Comparison of ENCODE assay signal across 18 cellular contexts in genomic region chr9:18795947-18796705, GRCh38.
DNase-seq lines count a peak whose midpoint lies in the region; ATAC-seq and TF ChIP-seq lines count a peak whose summit lies in the region.
"Had no signal": no experiment of that assay in that cellular context is flagged by ENCODE, and none has a peak within 500 bp of the region (broad histone marks: within the 10 kb centered on the region; RNA-seq: fewer than 3 reads in every experiment).

No MANE protein-coding gene starts in this region.

- H3K27ac ChIP-seq in heart right ventricle (no peak overlapping the region), substantia nigra (ENCODE audit: low read depth, low read length, poor library complexity, severe bottlenecking) (peak overlapping the region; percentile 22)

- H3K27me3 ChIP-seq in heart right ventricle, result no peaks in the 10 kb centered on the region

- no peaks in the 10 kb centered on the region for H3K4me1 Mint-ChIP-seq in activated T-helper 17 cell treated with anti-CD3 and anti-CD28 coated beads, Interleukin-2, amount 50 U/mL, for 72 hours
- H3K4me1 Mint-ChIP-seq: natural killer cell; stimulated activated naive B cell treated with anti-CD40 and anti-IgM and Interleukin-4, amounts not matched to agents 10 μg/mL and 1 μg/mL and 100 μg/mL, for 72 hours had no signal

- H3K4me3 ChIP-seq in heart right ventricle, result no peak overlapping the region
- no peak overlapping the region for H3K4me3 ChIP-seq in astrocyte of the spinal cord (ENCODE audit: low read depth, low read length)
- H3K4me3 ChIP-seq: K562 had no signal

- DNase-seq in heart right ventricle, result no peak
- DNase-seq in Right ventricle myocardium superior, result no peak
- peak; percentile 92 for DNase-seq in astrocyte of the spinal cord (ENCODE audit: low read depth, low spot score)
- DNase-seq in head of caudate nucleus, result peak in 35 of 42 donors; percentile 5 to 78 (median 39)
- peak in 18 of 49 donors; percentile 2 to 48 (median 14) for DNase-seq in substantia nigra (lab: John Stamatoyannopoulos, UW)
- no peak for DNase-seq in UCSD-AML1 (lab: John Stamatoyannopoulos, UW; ENCODE audit: unreplicated experiment)
- DNase-seq: activated CD4-positive, CD25-positive, alpha-beta regulatory T cell treated with anti-CD3 and anti-CD28 coated beads, Interleukin-2, amount 50 U/mL, for 72 hours; activated naive CD4-positive, alpha-beta T cell treated with anti-CD3 and anti-CD28 coated beads for 36 hours; cerebellar nuclear complex; GOT3; natural killer cell; NCI-H1105 treated with DMSO at 0.1 percent for 48 hours; stimulated activated naive B cell treated with anti-CD40 and anti-IgM and Interleukin-4, amounts not matched to agents 10 μg/mL and 1 μg/mL and 100 μg/mL, for 72 hours; T-helper 1 cell had no signal

- TF ChIP-seq CTCF in heart right ventricle (IDR thresholded peaks at IDR 0.05) (no peak), astrocyte of the spinal cord (IDR thresholded peaks at IDR 0.05; ENCODE audit: low read depth, low read length) (no peak)

- ATAC-seq in heart right ventricle (peak in 5 of 8 donors; percentile 32 to 69 (median 40)), Right ventricle myocardium superior (ENCODE audit: poor library complexity) (no peak), HG02610 (IDR thresholded peaks at IDR 0.05; ENCODE audit: unreplicated experiment) (no peak)
- ATAC-seq in activated T-helper 17 cell treated with anti-CD3 and anti-CD28 coated beads, Interleukin-2, amount 50 U/mL, for 72 hours (replicated peaks), result no peak
- ATAC-seq: K562; left lobe of liver; natural killer cell; stimulated activated naive B cell treated with anti-CD40 and anti-IgM and Interleukin-4, amounts not matched to agents 10 μg/mL and 1 μg/mL and 100 μg/mL, for 72 hours had no signal

- intact Hi-C loops in heart right ventricle (cut with DNase I), result no loop called here
- intact Hi-C loops in Right ventricle myocardium superior (cut with DNase I), result no loop called here
- intact Hi-C loops in head of caudate nucleus (cut with DNase I), result no loop called here

- H3K36me3 ChIP-seq in heart right ventricle, result no peaks in the 10 kb centered on the region

- H3K36me3 Mint-ChIP-seq in activated T-helper 17 cell treated with anti-CD3 and anti-CD28 coated beads, Interleukin-2, amount 50 U/mL, for 72 hours (ENCODE audit: low read depth), result no peaks in the 10 kb centered on the region
- H3K36me3 Mint-ChIP-seq: natural killer cell; stimulated activated naive B cell treated with anti-CD40 and anti-IgM and Interleukin-4, amounts not matched to agents 10 μg/mL and 1 μg/mL and 100 μg/mL, for 72 hours had no signal

- H3K27ac Mint-ChIP-seq in activated T-helper 17 cell treated with anti-CD3 and anti-CD28 coated beads, Interleukin-2, amount 50 U/mL, for 72 hours, result no peak overlapping the region
- H3K27ac Mint-ChIP-seq: activated naive CD4-positive, alpha-beta T cell treated with anti-CD3 and anti-CD28 coated beads for 36 hours; natural killer cell; stimulated activated naive B cell treated with anti-CD40 and anti-IgM and Interleukin-4, amounts not matched to agents 10 μg/mL and 1 μg/mL and 100 μg/mL, for 72 hours had no signal

- in situ Hi-C loops in astrocyte of the spinal cord (cut with HindIII; ENCODE audit: low sequenced_read_pairs), result no loop called here

- WGBS in heart right ventricle, 2 donors, result 66 to 71% methylated on average over 6 of the region's 6 CpGs

- H3K27me3 Mint-ChIP-seq in activated T-helper 17 cell treated with anti-CD3 and anti-CD28 coated beads, Interleukin-2, amount 50 U/mL, for 72 hours, result peaks cover 6% of the 10 kb centered on the region

- H3K4me1 ChIP-seq in heart right ventricle, result peaks cover 0 to 25% (median 4%) of the 10 kb centered on the region in 9 donors

- no peaks in the 10 kb centered on the region for H3K9me3 Mint-ChIP-seq in activated T-helper 17 cell treated with anti-CD3 and anti-CD28 coated beads, Interleukin-2, amount 50 U/mL, for 72 hours
- H3K9me3 Mint-ChIP-seq: activated naive CD4-positive, alpha-beta T cell treated with anti-CD3 and anti-CD28 coated beads for 36 hours; natural killer cell; stimulated activated naive B cell treated with anti-CD40 and anti-IgM and Interleukin-4, amounts not matched to agents 10 μg/mL and 1 μg/mL and 100 μg/mL, for 72 hours had no signal

- H3K9me3 ChIP-seq in heart right ventricle, result no peaks in the 10 kb centered on the region

- H3K4me3 Mint-ChIP-seq in activated T-helper 17 cell treated with anti-CD3 and anti-CD28 coated beads, Interleukin-2, amount 50 U/mL, for 72 hours, result no peak overlapping the region
- H3K4me3 Mint-ChIP-seq: activated naive CD4-positive, alpha-beta T cell treated with anti-CD3 and anti-CD28 coated beads for 36 hours; natural killer cell; stimulated activated naive B cell treated with anti-CD40 and anti-IgM and Interleukin-4, amounts not matched to agents 10 μg/mL and 1 μg/mL and 100 μg/mL, for 72 hours had no signal

Comparison
In these comparisons a context has a peak if more than half of its experiments do, and no peak if none do; other contexts are left out.
1. ATAC-seq: peak in heart right ventricle (5 of 8); none in Right ventricle myocardium superior (single experiment), HG02610 (single experiment) and activated T-helper 17 cell treated with anti-CD3 and anti-CD28 coated beads, Interleukin-2, amount 50 U/mL, for 72 hours (single experiment).
2. DNase-seq: peak in astrocyte of the spinal cord (single experiment) and head of caudate nucleus (35 of 42); none in heart right ventricle (0 of 2), Right ventricle myocardium superior (single experiment) and UCSD-AML1 (single experiment).